ENCODE assay signal across 8 cellular contexts in the genomic region with DNA sequence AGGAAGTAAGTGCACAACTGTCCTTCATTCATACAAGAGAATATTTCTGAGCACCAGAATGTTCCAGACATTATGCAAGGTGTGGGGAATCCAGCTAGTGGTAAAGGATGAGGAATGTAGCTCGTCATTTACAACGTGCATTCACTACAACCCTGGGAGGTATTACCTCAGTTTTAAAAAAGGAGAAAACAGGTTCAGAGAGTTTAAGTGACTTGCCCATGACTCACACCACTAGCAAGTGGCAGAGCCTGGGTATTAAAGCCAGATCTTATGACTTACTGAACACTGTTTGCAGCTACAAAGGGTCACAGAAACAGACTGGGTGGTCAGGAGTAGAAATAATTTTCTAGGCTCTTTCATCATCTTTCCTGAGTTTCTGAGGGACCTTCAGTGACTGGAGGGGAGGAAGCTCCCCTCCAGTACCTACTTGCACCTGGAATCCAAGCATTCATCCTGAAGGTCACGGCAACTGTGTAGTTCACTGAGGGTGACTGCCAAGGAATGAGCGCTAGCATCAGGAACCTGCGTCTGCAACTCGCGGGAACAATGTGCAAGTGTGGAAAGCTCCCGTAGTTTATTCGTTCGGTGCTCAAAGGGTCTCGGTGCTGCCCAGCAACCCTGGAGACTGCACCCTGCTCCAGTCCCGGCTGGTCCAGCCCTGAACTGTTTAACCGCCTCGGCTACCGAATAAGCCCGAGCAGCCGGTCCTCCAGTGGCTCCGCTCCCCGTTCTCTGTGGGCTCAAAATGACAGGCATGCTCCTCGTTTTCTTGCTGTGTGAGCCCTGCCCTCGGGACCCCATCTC. TPM values are rescaled to one million over a fixed set of nuclear protein-coding genes. Genes with fewer than 3 reads are reported as not detected.
DNase-seq lines count a peak whose midpoint lies in the region; ATAC-seq, FAIRE-seq and TF ChIP-seq lines count a peak whose summit lies in the region.

No MANE protein-coding gene starts in this region.

- peak overlapping the region; percentile 73 for H3K4me2 ChIP-seq in DND-41 (ENCODE audit: insufficient read depth, low read length)
- peak overlapping the region; percentile 94 for H3K4me2 ChIP-seq in astrocyte (ENCODE audit: low read length)

- H3K9me3 Mint-ChIP-seq in astrocyte (ENCODE audit: unreplicated experiment) (no peaks in the 10 kb centered on the region), chondrocyte (ENCODE audit: low read depth) (no peaks in the 10 kb centered on the region)
- no peaks in the 10 kb centered on the region for H3K9me3 Mint-ChIP-seq in stimulated activated effector memory CD8-positive, alpha-beta T cell treated with anti-CD3 and anti-CD28 coated beads, Interleukin-12 subunit alpha, Interleukin-12 subunit beta, amount 100 ng/mL, for 72 hours

- H3K4me3 Mint-ChIP-seq in astrocyte (ENCODE audit: unreplicated experiment) (no peak overlapping the region), chondrocyte (ENCODE audit: unreplicated experiment) (no peak overlapping the region)
- no peak overlapping the region for H3K4me3 Mint-ChIP-seq in stimulated activated effector memory CD8-positive, alpha-beta T cell treated with anti-CD3 and anti-CD28 coated beads, Interleukin-12 subunit alpha, Interleukin-12 subunit beta, amount 100 ng/mL, for 72 hours

- H3K9me3 ChIP-seq in DND-41 (ENCODE audit: insufficient read depth, low read length, severe bottlenecking), result no peaks in the 10 kb centered on the region
- H3K9me3 ChIP-seq in astrocyte (ENCODE audit: insufficient read depth, low read depth, low read length), result no peaks in the 10 kb centered on the region

- peaks cover 29% of the 10 kb centered on the region for H3K4me1 Mint-ChIP-seq in astrocyte (ENCODE audit: low read depth, unreplicated experiment)
- H3K4me1 Mint-ChIP-seq in stimulated activated effector memory CD8-positive, alpha-beta T cell treated with anti-CD3 and anti-CD28 coated beads, Interleukin-12 subunit alpha, Interleukin-12 subunit beta, amount 100 ng/mL, for 72 hours, result peaks cover 9% of the 10 kb centered on the region
- peaks cover 30% of the 10 kb centered on the region for H3K4me1 Mint-ChIP-seq in chondrocyte (ENCODE audit: low read depth)

- ATAC-seq in DND-41 (ENCODE audit: insufficient read depth, low read depth), result no peak; the same call in 2 of the 3 replicates
- ATAC-seq in GM21528 (IDR thresholded peaks at IDR 0.05; ENCODE audit: low FRiP score, unreplicated experiment), result peak; percentile 31
- ATAC-seq in stimulated activated effector memory CD8-positive, alpha-beta T cell treated with anti-CD3 and anti-CD28 coated beads, Interleukin-12 subunit alpha, Interleukin-12 subunit beta, amount 100 ng/mL, for 72 hours, result peak; percentile 74
- no peak for ATAC-seq in HG03469 (IDR thresholded peaks at IDR 0.05; ENCODE audit: unreplicated experiment)

- TF ChIP-seq CTCF in DND-41 (IDR thresholded peaks at IDR 0.05; ENCODE audit: borderline replicate concordance, extremely low read depth, low read length, poor library complexity, severe bottlenecking) (no peak), astrocyte (IDR thresholded peaks at IDR 0.05; ENCODE audit: insufficient read depth, low read depth, low read length) (no peak), chondrocyte (IDR thresholded peaks at IDR 0.05) (no peak)

- H3K27me3 Mint-ChIP-seq in astrocyte (ENCODE audit: low read depth, unreplicated experiment) (no peaks in the 10 kb centered on the region), chondrocyte (ENCODE audit: low read depth) (no peaks in the 10 kb centered on the region)

- H3K36me3 Mint-ChIP-seq in astrocyte (ENCODE audit: low read depth, unreplicated experiment) (peaks cover 17% of the 10 kb centered on the region), chondrocyte (ENCODE audit: low read depth) (peaks cover 15% of the 10 kb centered on the region)
- H3K36me3 Mint-ChIP-seq in stimulated activated effector memory CD8-positive, alpha-beta T cell treated with anti-CD3 and anti-CD28 coated beads, Interleukin-12 subunit alpha, Interleukin-12 subunit beta, amount 100 ng/mL, for 72 hours, result peaks cover 57% of the 10 kb centered on the region

- H2AFZ ChIP-seq in DND-41 (ENCODE audit: low read depth, low read length) (peak overlapping the region; percentile 98), astrocyte (ENCODE audit: low read depth, low read length) (no peak overlapping the region)

- H3K36me3 ChIP-seq in DND-41 (ENCODE audit: insufficient read depth, low read length) (peaks cover 27% of the 10 kb centered on the region), astrocyte (ENCODE audit: insufficient read depth, low read length) (peaks cover 29% of the 10 kb centered on the region)

- H3K4me3 ChIP-seq in DND-41 (ENCODE audit: low read depth in 1 of 2, low read length in 2 of 2), result peak overlapping the region; percentile 57 to 85; a peak in 3 of 4 replicates
- H3K4me3 ChIP-seq in Jurkat, Clone E6-1 (ENCODE audit: low read length), result peak overlapping the region; percentile 92
- H3K4me3 ChIP-seq in astrocyte (ENCODE audit: insufficient read depth, low read depth, low read length), result peak overlapping the region; percentile 97

- H3K9ac ChIP-seq in DND-41 (ENCODE audit: low read depth, low read length), result peak overlapping the region; percentile 68
- H3K9ac ChIP-seq in astrocyte (ENCODE audit: low read length), result peak overlapping the region; percentile 98

- no peaks in the 10 kb centered on the region for H3K27me3 ChIP-seq in DND-41 (ENCODE audit: insufficient read depth, low read length, poor library complexity)
- no peaks in the 10 kb centered on the region for H3K27me3 ChIP-seq in astrocyte (ENCODE audit: insufficient read depth, low read length)

- H4K20me1 ChIP-seq in DND-41 (ENCODE audit: insufficient read depth, low read length), result no peaks in the 10 kb centered on the region
- no peaks in the 10 kb centered on the region for H4K20me1 ChIP-seq in astrocyte (ENCODE audit: insufficient read depth, low read length)

- FAIRE-seq in astrocyte (lab: Jason Lieb, UNC), result no peak

- H3K27ac Mint-ChIP-seq in astrocyte (ENCODE audit: unreplicated experiment), result no peak overlapping the region
- H3K27ac Mint-ChIP-seq in stimulated activated effector memory CD8-positive, alpha-beta T cell treated with anti-CD3 and anti-CD28 coated beads, Interleukin-12 subunit alpha, Interleukin-12 subunit beta, amount 100 ng/mL, for 72 hours, result no peak overlapping the region
- H3K27ac Mint-ChIP-seq in chondrocyte (ENCODE audit: unreplicated experiment), result no peak overlapping the region

- DNase-seq in DND-41 (no peak), astrocyte (ENCODE audit: low read depth) (peak; percentile 99), inferior parietal cortex (ENCODE audit: extremely low spot score) (peak; percentile 14), chondrocyte (ENCODE audit: low spot score) (no peak)
- no peak for DNase-seq in Jurkat, Clone E6-1 (ENCODE audit: low read depth, low spot score)
- no peak for DNase-seq in stimulated activated effector memory CD8-positive, alpha-beta T cell treated with anti-CD3 and anti-CD28 coated beads, Interleukin-12 subunit alpha, Interleukin-12 subunit beta, amount 100 ng/mL, for 72 hours (ENCODE audit: low spot score in 2 of 2)

- H3K27ac ChIP-seq in DND-41 (ENCODE audit: low read length) (peak overlapping the region; percentile 86), astrocyte (ENCODE audit: low read depth, low read length) (peak overlapping the region; percentile 98)

- peaks cover 28% of the 10 kb centered on the region for H3K79me2 ChIP-seq in DND-41 (ENCODE audit: insufficient read depth, low read length)
- H3K79me2 ChIP-seq in astrocyte (ENCODE audit: insufficient read depth, low read length), result peaks cover 42% of the 10 kb centered on the region

- H3K4me1 ChIP-seq in DND-41 (ENCODE audit: insufficient read depth, low read length) (peaks cover 46% of the 10 kb centered on the region), astrocyte (ENCODE audit: insufficient read depth, low read length) (peaks cover 35% of the 10 kb centered on the region)

RNA-seq across cellular contexts. Expression of a gene that starts 0.6 kb away (rescaled TPM):
- 0.98 TPM for polyA plus RNA-seq in Jurkat, Clone E6-1 (2012; ENCODE audit: insufficient read depth, insufficient read length)
- total RNA-seq in astrocyte (1.2 and 1.6 TPM in 2 replicates), chondrocyte (1.6 to 2.7 TPM (median 1.7 TPM) in 3 replicates)

RNA-seq across cellular contexts. Expression of a gene that starts 0.7 kb away (rescaled TPM):
- 57.9 TPM for polyA plus RNA-seq in Jurkat, Clone E6-1 (2012; ENCODE audit: insufficient read depth, insufficient read length)
- 54.4 and 63.9 TPM in 2 replicates for total RNA-seq in astrocyte
- 24.1 to 31.0 TPM (median 26.5 TPM) in 3 replicates for total RNA-seq in chondrocyte

RNA-seq across cellular contexts. Expression of a gene that starts 35.2 kb away (rescaled TPM):
- 37.2 TPM for polyA plus RNA-seq in Jurkat, Clone E6-1 (2012; ENCODE audit: insufficient read depth, insufficient read length)
- 25.9 and 27.8 TPM in 2 replicates for total RNA-seq in astrocyte
- 29.1 to 37.1 TPM (median 30.7 TPM) in 3 replicates for total RNA-seq in chondrocyte

RNA-seq across cellular contexts. Expression of a gene that starts 35.5 kb away (rescaled TPM):
- 34.8 TPM for polyA plus RNA-seq in Jurkat, Clone E6-1 (2012; ENCODE audit: insufficient read depth, insufficient read length)
- total RNA-seq in astrocyte, result 20.9 and 21.3 TPM in 2 replicates
- 16.4 to 24.3 TPM (median 18.8 TPM) in 3 replicates for total RNA-seq in chondrocyte

RNA-seq across cellular contexts. Expression of a gene that starts 45.3 kb away (rescaled TPM):
- 77.5 TPM for polyA plus RNA-seq in Jurkat, Clone E6-1 (2012; ENCODE audit: insufficient read depth, insufficient read length)
- total RNA-seq in astrocyte (27.5 and 32.5 TPM in 2 replicates), chondrocyte (27.8 to 34.7 TPM (median 29.5 TPM) in 3 replicates)

Comparison
In these comparisons a context has a peak if more than half of its experiments do, and no peak if none do; other contexts are left out.
1. ATAC-seq: peak in GM21528 (single experiment) and stimulated activated effector memory CD8-positive, alpha-beta T cell treated with anti-CD3 and anti-CD28 coated beads, Interleukin-12 subunit alpha, Interleukin-12 subunit beta, amount 100 ng/mL, for 72 hours (single experiment); none in DND-41 (single experiment) and HG03469 (single experiment).
2. DNase-seq: peak in astrocyte (single experiment) and inferior parietal cortex (single experiment); none in DND-41 (single experiment), Jurkat, Clone E6-1 (single experiment), stimulated activated effector memory CD8-positive, alpha-beta T cell treated with anti-CD3 and anti-CD28 coated beads, Interleukin-12 subunit alpha, Interleukin-12 subunit beta, amount 100 ng/mL, for 72 hours (0 of 2) and chondrocyte (single experiment).
3. Peak in every context shown above with its lines, with median percentiles within 50 percentile points of each other: H3K4me3 ChIP-seq.